In the genomic region with DNA sequence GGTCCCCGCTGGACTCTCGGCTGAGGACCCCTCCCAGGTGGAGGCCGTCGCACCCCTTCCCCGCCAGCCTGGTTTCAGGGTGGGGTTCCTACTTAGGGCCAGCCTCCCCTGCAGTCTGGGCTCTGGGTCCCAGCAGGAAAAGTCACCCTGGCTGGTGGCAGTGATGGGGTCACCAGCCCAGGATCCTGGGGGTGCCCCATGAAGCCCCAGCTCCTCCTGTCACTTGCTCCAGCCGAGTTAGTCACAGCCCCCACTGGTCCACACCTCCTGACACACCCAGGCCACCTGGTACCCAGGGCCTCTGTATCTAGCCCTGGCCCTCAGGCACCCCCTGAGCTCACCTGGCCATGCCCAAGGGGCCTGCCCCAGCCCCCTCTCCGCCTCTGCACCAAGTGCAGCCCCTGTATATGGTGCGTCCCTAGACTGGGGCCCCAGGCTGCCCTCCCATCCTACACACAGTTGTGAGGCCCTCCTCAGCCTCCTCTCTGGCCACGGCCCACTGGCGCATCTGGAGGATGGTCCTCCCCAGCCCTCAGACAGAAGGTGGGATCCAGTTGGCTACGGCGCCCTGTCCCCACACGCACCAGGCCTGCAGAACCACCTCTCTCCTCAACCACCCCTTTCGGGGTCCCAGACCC, we compare ENCODE assay signal across 13 cellular contexts. TPM values are rescaled to one million over a fixed set of nuclear protein-coding genes. Genes with fewer than 3 reads are reported as not detected.
DNase-seq lines count a peak whose midpoint lies in the region; ATAC-seq, FAIRE-seq and TF ChIP-seq lines count a peak whose summit lies in the region.
"Had no signal": no experiment of that assay in that cellular context is flagged by ENCODE, and none has a peak within 500 bp of the region (broad histone marks: within the 10 kb centered on the region; RNA-seq: fewer than 3 reads in every experiment).

No MANE protein-coding gene starts in this region.

- H2AK5ac ChIP-seq in H1 (ENCODE audit: low read depth, low read length) = peak overlapping the region; percentile 3; the same call in 1 of the 2 replicates

- peaks cover 16 to 39% of the 10 kb centered on the region in 2 experiments for H4K20me1 ChIP-seq in H1 (replicated peaks in 1 of 2; ENCODE audit: control insufficient read depth in 1 of 2, insufficient read depth in 2 of 2, low read length in 2 of 2)
- peaks cover 10% of the 10 kb centered on the region for H4K20me1 ChIP-seq in neural cell (ENCODE audit: insufficient read depth)

- H3K9me2 ChIP-seq in neural cell (ENCODE audit: insufficient read depth, low read length) = no peaks in the 10 kb centered on the region

- H2BK15ac ChIP-seq in H1 (ENCODE audit: low read length) = 0 out of 2 replicates have a peak overlapping the region, but pooled peaks have one; percentile 29

- no peaks in the 10 kb centered on the region for H3K36me3 Mint-ChIP-seq in activated naive CD4-positive, alpha-beta T cell treated with anti-CD3 and anti-CD28 coated beads for 36 hours (ENCODE audit: low read depth)

- H3K9me3 ChIP-seq in heart left ventricle (no peaks in the 10 kb centered on the region), right cardiac atrium (ENCODE audit: control insufficient read depth, low read length) (no peaks in the 10 kb centered on the region), H1 (ENCODE audit: insufficient read depth in 2 of 2, low read depth in 1 of 2, low read length in 1 of 2) (no peaks in the 10 kb centered on the region), neural cell (ENCODE audit: low read length) (no peaks in the 10 kb centered on the region), uterus (no peaks in the 10 kb centered on the region)

- DNase-seq in heart left ventricle (no peak), right cardiac atrium (no peak), H1 (ENCODE audit: low read depth in 1 of 2, low spot score in 2 of 2) (no peak), uterus (no peak), NCI-H2196 treated with DMSO at 0.1 percent for 48 hours (lab: John Stamatoyannopoulos, UW; ENCODE audit: unreplicated experiment) (no peak), AG08396 (ENCODE audit: low spot score) (no peak)
- no peak for DNase-seq in activated naive CD4-positive, alpha-beta T cell treated with anti-CD3 and anti-CD28 coated beads for 36 hours
- DNase-seq: activated CD4-positive, alpha-beta T cell treated with anti-CD3 and anti-CD28 coated beads, Interleukin-2, amount 50 U/mL, for 1 hour; MM.1S; NCI-H524; stimulated activated CD4-positive, alpha-beta T cell treated with anti-CD3 and anti-CD28 coated beads, Interleukin-4, amount 100 ng/mL, for 1 hour had no signal

- no peak overlapping the region for H2BK12ac ChIP-seq in H1 (ENCODE audit: low read depth, low read length)

- H3K18ac ChIP-seq in H1 (ENCODE audit: extremely low read depth, low read length) = no peak overlapping the region

- H3K36me3 ChIP-seq in heart left ventricle = no peaks in the 10 kb centered on the region
- H3K36me3 ChIP-seq in H1 (ENCODE audit: control insufficient read depth in 2 of 4, insufficient read depth in 4 of 4, low read length in 3 of 4) = no peaks in the 10 kb centered on the region
- H3K36me3 ChIP-seq in neural cell (ENCODE audit: insufficient read depth, low read length) = no peaks in the 10 kb centered on the region
- H3K36me3 ChIP-seq in uterus = no peaks in the 10 kb centered on the region

- H2AFZ ChIP-seq in H1 (ENCODE audit: low read length) (no peak overlapping the region), neural cell (ENCODE audit: low read depth, low read length) (no peak overlapping the region)

- no peak overlapping the region for H3K23ac ChIP-seq in H1 (ENCODE audit: insufficient read length)

- no peaks in the 10 kb centered on the region for H3K9me3 Mint-ChIP-seq in activated naive CD4-positive, alpha-beta T cell treated with anti-CD3 and anti-CD28 coated beads for 36 hours

- no peak for TF ChIP-seq EP300 in H1 (IDR thresholded peaks at IDR 0.05; ENCODE audit: borderline replicate concordance in 1 of 2, low read depth in 2 of 2, low read length in 2 of 2)
- TF ChIP-seq EP300 in neural cell (conservative IDR thresholded peaks at IDR 0.05; ENCODE audit: poor library complexity, severe bottlenecking) = no peak

- H3K4ac ChIP-seq in H1 (replicated peaks; ENCODE audit: insufficient read length, low read depth, low read length) = no peak overlapping the region

- H3K79me2 ChIP-seq in H1 (ENCODE audit: control insufficient read depth in 1 of 2, insufficient read depth in 2 of 2, low read length in 2 of 2) (peaks cover 0 to 33% of the 10 kb centered on the region in 2 experiments; a peak in 3 of 4 replicates), neural cell (replicated peaks; ENCODE audit: insufficient read depth, low read length) (peaks cover 74% of the 10 kb centered on the region)

- CTCF ChIA-PET in H1 (lab: Charles Lee; ENCODE audit: partially characterized antibody) = interaction anchor here (0.7 to 1.5 kb wide), 6 partner anchors 25 to 100 kb away, joined by 3 to 4 read pairs (median 3); no protein-coding TSS in a partner anchor
- CTCF ChIA-PET in activated naive CD4-positive, alpha-beta T cell treated with anti-CD3 and anti-CD28 coated beads for 36 hours (lab: Charles Lee) = no interaction called here

- H4K8ac ChIP-seq in H1 (ENCODE audit: extremely low read depth, insufficient read depth, low read length) = peak overlapping the region; percentile 35

- ATAC-seq in heart left ventricle (no peak), right cardiac atrium (no peak)

- H3F3A ChIP-seq in neural cell (ENCODE audit: insufficient read depth, low read length, poor library complexity, severe bottlenecking) = no peaks in the 10 kb centered on the region

- no peak for FAIRE-seq in H1 (lab: Jason Lieb, UNC)

- POLR2A ChIA-PET in H1 (lab: Charles Lee; ENCODE audit: partially characterized antibody) = interaction anchor here (0.7 to 1.6 kb wide), 4 partner anchors 11 to 50 kb away, joined by 3 to 6 read pairs (median 4); a partner anchor contains a TSS

- WGBS in heart left ventricle, 4 donors = 78 to 85% (median 81%) methylated on average over 14 of the region's 14 CpGs
- WGBS in right cardiac atrium = 70% methylated on average over 14 of the region's 14 CpGs
- 71% methylated on average over 13 of the region's 14 CpGs; no CpG with 5 or more reads in 1 of the 2 experiments for WGBS in H1 (ENCODE audit: extremely low coverage in 1 of 2, insufficient coverage in 1 of 2, insufficient read length in 1 of 2, insufficient replicate concordance in 2 of 2, low coverage in 1 of 2, low lambda C conversion rate in 2 of 2, missing lambda C conversion rate in 1 of 2), 2 experiments

- peaks cover 15% of the 10 kb centered on the region for H3K27me3 Mint-ChIP-seq in activated naive CD4-positive, alpha-beta T cell treated with anti-CD3 and anti-CD28 coated beads for 36 hours (ENCODE audit: low read depth)

- H3K4me3 Mint-ChIP-seq in activated naive CD4-positive, alpha-beta T cell treated with anti-CD3 and anti-CD28 coated beads for 36 hours = no peak overlapping the region

- no peak overlapping the region for H2BK5ac ChIP-seq in H1 (ENCODE audit: low read depth, low read length)

- no peak overlapping the region for H3K56ac ChIP-seq in H1 (replicated peaks; ENCODE audit: insufficient read length, low read depth, low read length)

- H3K9ac ChIP-seq in H1 (replicated peaks in 1 of 4; ENCODE audit: extremely low read depth in 1 of 4, low read depth in 3 of 4, low read length in 3 of 4) (no peak overlapping the region), neural cell (ENCODE audit: low read length) (no peak overlapping the region)

- TF ChIP-seq RAD21 in H1 (IDR thresholded peaks at IDR 0.05 in 1 of 2, conservative IDR thresholded peaks at IDR 0.05 in 1 of 2; ENCODE audit: low read depth in 2 of 2, low read length in 2 of 2) = no peak
- TF ChIP-seq RAD21 in neural cell (conservative IDR thresholded peaks at IDR 0.05) = no peak

- no peaks in the 10 kb centered on the region for H3K4me1 Mint-ChIP-seq in activated naive CD4-positive, alpha-beta T cell treated with anti-CD3 and anti-CD28 coated beads for 36 hours (ENCODE audit: low read depth)

- no peak overlapping the region for H4K5ac ChIP-seq in H1 (ENCODE audit: insufficient read length, low read depth, low read length)

- no peak overlapping the region for H2BK20ac ChIP-seq in H1 (ENCODE audit: low read length)

- intact Hi-C loops in heart left ventricle (cut with DNase I) = no loop called here
- intact Hi-C loops in right cardiac atrium (cut with DNase I) = no loop called here
- intact Hi-C loops in uterus (cut with DNase I; ENCODE audit: low total_unique reads) = no loop called here
- intact Hi-C loops in activated naive CD4-positive, alpha-beta T cell treated with anti-CD3 and anti-CD28 coated beads for 36 hours (cut with micrococcal nuclease) = no loop called here

- H3K27ac ChIP-seq in heart left ventricle (peak overlapping the region in 6 of 12 donors; percentile 83 to 98 (median 93)), right cardiac atrium (ENCODE audit: low read length) (no peak overlapping the region), H1 (ENCODE audit: low read depth, low read length) (no peak overlapping the region), neural cell (ENCODE audit: low read length) (no peak overlapping the region), uterus (peak overlapping the region; percentile 88 to 94)
- H3K27ac ChIP-seq: 22Rv1 had no signal

- no peak for TF ChIP-seq CTCF in heart left ventricle (IDR thresholded peaks at IDR 0.05)
- no peak for TF ChIP-seq CTCF in H1 (IDR thresholded peaks at IDR 0.05; ENCODE audit: control extremely low read depth in 1 of 3, insufficient read depth in 1 of 3, low read depth in 1 of 3, low read length in 3 of 3)
- no peak for TF ChIP-seq CTCF in neural cell (IDR thresholded peaks at IDR 0.05; ENCODE audit: poor library complexity, severe bottlenecking)
- TF ChIP-seq CTCF in uterus (IDR thresholded peaks at IDR 0.05) = no peak

- no peak overlapping the region for H3K14ac ChIP-seq in H1 (ENCODE audit: insufficient read length)

- no peak for TF ChIP-seq POLR2A in heart left ventricle (IDR thresholded peaks at IDR 0.05)
- TF ChIP-seq POLR2A in H1 (IDR thresholded peaks at IDR 0.05; ENCODE audit: control extremely low read depth in 1 of 2, low read depth in 2 of 2, low read length in 2 of 2) = no peak
- no peak for TF ChIP-seq POLR2A in uterus (IDR thresholded peaks at IDR 0.05)

- peaks cover 18% of the 10 kb centered on the region for H3K79me1 ChIP-seq in H1 (ENCODE audit: low read depth, low read length)

- no peak overlapping the region for H2BK120ac ChIP-seq in H1 (replicated peaks; ENCODE audit: low read depth, low read length)

- H3K4me1 ChIP-seq in heart left ventricle = peaks cover 26 to 99% (median 88%) of the 10 kb centered on the region in 12 donors
- H3K4me1 ChIP-seq in right cardiac atrium (ENCODE audit: control insufficient read depth, insufficient read depth, low read length) = peaks cover 13% of the 10 kb centered on the region
- H3K4me1 ChIP-seq in H1 (replicated peaks in 1 of 4; ENCODE audit: control insufficient read depth in 3 of 4, insufficient read depth in 4 of 4, low read length in 3 of 4) = peaks cover 3 to 40% (median 20%) of the 10 kb centered on the region in 4 experiments
- peaks cover 27 to 74% of the 10 kb centered on the region in 2 donors for H3K4me1 ChIP-seq in uterus

- H3K27me3 ChIP-seq in heart left ventricle = no peaks in the 10 kb centered on the region
- H3K27me3 ChIP-seq in right cardiac atrium (ENCODE audit: control insufficient read depth, insufficient read depth) = no peaks in the 10 kb centered on the region
- H3K27me3 ChIP-seq in H1 (replicated peaks in 1 of 4; ENCODE audit: control insufficient read depth in 3 of 4, extremely low read depth in 1 of 4, insufficient read depth in 3 of 4, low read length in 3 of 4) = no peaks in the 10 kb centered on the region; a peak in 2 of 7 replicates
- H3K27me3 ChIP-seq in neural cell (ENCODE audit: insufficient read depth, low read depth, low read length) = no peaks in the 10 kb centered on the region
- H3K27me3 ChIP-seq in uterus = no peaks in the 10 kb centered on the region

- H3K4me2 ChIP-seq in H1 (ENCODE audit: insufficient read depth in 1 of 2, low read depth in 2 of 2, low read length in 2 of 2) (peak overlapping the region; percentile 53 to 77), neural cell (ENCODE audit: low read length) (no peak overlapping the region)

- peak overlapping the region in 9 of 12 donors; percentile 36 to 56 (median 52) for H3K4me3 ChIP-seq in heart left ventricle
- H3K4me3 ChIP-seq in right cardiac atrium (ENCODE audit: low read length) = no peak overlapping the region
- peak overlapping the region in 2 of 4 experiments; percentile 35 to 68; a peak in 4 of 8 replicates for H3K4me3 ChIP-seq in H1 (ENCODE audit: extremely low read depth in 1 of 4, insufficient read depth in 2 of 4, low read depth in 3 of 4, low read length in 4 of 4)
- H3K4me3 ChIP-seq in neural cell (ENCODE audit: low read length) = peak overlapping the region; percentile 51
- peak overlapping the region in 1 of 2 donors; percentile 41 for H3K4me3 ChIP-seq in uterus

- H3K23me2 ChIP-seq in H1 (ENCODE audit: low read depth, low read length) = peaks cover 9% of the 10 kb centered on the region; the same call in 1 of the 2 replicates

- no peak overlapping the region for H4K91ac ChIP-seq in H1 (replicated peaks; ENCODE audit: insufficient read length, low read length)

- H3K27ac Mint-ChIP-seq in activated naive CD4-positive, alpha-beta T cell treated with anti-CD3 and anti-CD28 coated beads for 36 hours = no peak overlapping the region

RNA-seq across cellular contexts. Expression of a gene that starts 6.7 kb away (rescaled TPM):
- 100 to 1,000 TPM in 2 of 9 donors, 10 to 100 TPM in 7; 44.4 to 139 (median 57.9) TPM for total RNA-seq in heart left ventricle
- polyA plus RNA-seq in heart left ventricle = 10 to 100 TPM; 35.1 to 40.3 TPM
- 100 to 1,000 TPM in 1 of 4 donors, 10 to 100 TPM in 3; 80.7 to 110 (median 90.6) TPM for total RNA-seq in right cardiac atrium
- polyA plus RNA-seq in right cardiac atrium = 60.0 TPM
- 92.8 and 106 TPM in 2 replicates for total RNA-seq in H1 (2021; fragmentation: NEBNext Ultra II Directional; extraction: Animal tissue kit (Norgen Biotek cat#: 25700))
- polyA plus RNA-seq in H1 (2011; rRNA removed) = 58.3 and 83.3 TPM in 2 replicates
- polyA plus RNA-seq in H1 (2011; cell fraction: cytosol; rRNA removed) = 58.5 TPM
- polyA plus RNA-seq in H1 (2011; cell fraction: nucleus; rRNA removed) = 226 TPM
- polyA plus RNA-seq in H1 (2012, experiment 1 of 2) = 63.1 to 97.9 TPM (median 90.3 TPM) in 4 replicates
- polyA plus RNA-seq in H1 (2012, experiment 2 of 2) = 97.7 TPM
- polyA plus RNA-seq in H1 (2013, experiment 1 of 2) = 115 TPM
- polyA plus RNA-seq in H1 (2013, experiment 2 of 2) = 92.5 TPM
- 71.0 and 71.3 TPM in 2 replicates for polyA minus RNA-seq in H1 (2011; rRNA and poly(A)+ RNA removed)
- polyA minus RNA-seq in H1 (2011; cell fraction: cytosol; rRNA and poly(A)+ RNA removed) = 70.6 TPM
- polyA minus RNA-seq in H1 (2011; cell fraction: nucleus; rRNA and poly(A)+ RNA removed) = 62.9 TPM
- polyA plus RNA-seq in neural cell = 38.6 and 57.4 TPM in 2 replicates
- 61.9 and 76.2 TPM in 2 replicates for polyA minus RNA-seq in neural cell
- total RNA-seq in uterus = 100 to 1,000 TPM in 2 of 4 donors, 10 to 100 TPM in 2; 44.7 to 208 (median 126) TPM
- total RNA-seq in activated naive CD4-positive, alpha-beta T cell treated with anti-CD3 and anti-CD28 coated beads for 36 hours = 10 to 100 TPM in 1 of 2 experiments, 1 to 10 TPM in 1; 9.8 to 10.4 TPM

RNA-seq across cellular contexts. Expression of a gene that starts 26.1 kb away (rescaled TPM):
- total RNA-seq in heart left ventricle (1 to 10 TPM; 1.0 to 3.2 (median 2.0) TPM), right cardiac atrium (1 to 10 TPM; 2.0 to 3.1 (median 2.5) TPM), uterus (10 to 100 TPM in 1 of 4 donors, 1 to 10 TPM in 3; 2.9 to 15.5 (median 8.0) TPM)
- polyA plus RNA-seq in heart left ventricle (1 to 10 TPM; 1.0 to 1.3 TPM), right cardiac atrium (2.4 TPM), H1 (2011; rRNA removed) (1.9 and 3.6 TPM in 2 replicates), neural cell (51.0 and 58.9 TPM in 2 replicates)
- total RNA-seq in H1 (2021; fragmentation: NEBNext Ultra II Directional; extraction: Animal tissue kit (Norgen Biotek cat#: 25700)) = 1.1 TPM in 2 replicates
- 2.0 TPM for polyA plus RNA-seq in H1 (2011; cell fraction: cytosol; rRNA removed)
- polyA plus RNA-seq in H1 (2011; cell fraction: nucleus; rRNA removed) = 13.0 TPM
- polyA plus RNA-seq in H1 (2012, experiment 1 of 2) = 0.58 to 2.1 TPM (median 1.6 TPM) in 4 replicates
- 0.84 TPM for polyA plus RNA-seq in H1 (2012, experiment 2 of 2)
- polyA plus RNA-seq in H1 (2013, experiment 1 of 2) = 0.75 TPM
- polyA plus RNA-seq in H1 (2013, experiment 2 of 2) = 0.75 TPM
- 0.32 and 0.50 TPM in 2 replicates for polyA minus RNA-seq in H1 (2011; rRNA and poly(A)+ RNA removed)
- 1.2 TPM for polyA minus RNA-seq in H1 (2011; cell fraction: cytosol; rRNA and poly(A)+ RNA removed)
- polyA minus RNA-seq in H1 (2011; cell fraction: nucleus; rRNA and poly(A)+ RNA removed) = 1.4 TPM
- polyA minus RNA-seq in neural cell = 29.5 and 34.6 TPM in 2 replicates
- 1 to 10 TPM; 1.8 to 2.1 TPM for total RNA-seq in activated naive CD4-positive, alpha-beta T cell treated with anti-CD3 and anti-CD28 coated beads for 36 hours

RNA-seq across cellular contexts. Expression of a gene that starts 30.6 kb away (rescaled TPM):
- total RNA-seq in heart left ventricle = 10 to 100 TPM in 1 of 9 donors, 1 to 10 TPM in 8; 5.0 to 12.1 (median 7.0) TPM
- polyA plus RNA-seq in heart left ventricle = 1 to 10 TPM; 7.8 to 9.9 TPM
- 1 to 10 TPM; 6.4 to 7.9 (median 7.4) TPM for total RNA-seq in right cardiac atrium
- 8.8 TPM for polyA plus RNA-seq in right cardiac atrium
- 1.5 TPM in 2 replicates for total RNA-seq in H1 (2021; fragmentation: NEBNext Ultra II Directional; extraction: Animal tissue kit (Norgen Biotek cat#: 25700))
- 0.70 and 1.5 TPM in 2 replicates for polyA plus RNA-seq in H1 (2011; rRNA removed)
- 1.1 TPM for polyA plus RNA-seq in H1 (2011; cell fraction: cytosol; rRNA removed)
- polyA plus RNA-seq in H1 (2011; cell fraction: nucleus; rRNA removed) = 4.6 TPM
- 0.36 to 1.7 TPM (median 1.1 TPM) in 4 replicates for polyA plus RNA-seq in H1 (2012, experiment 1 of 2)
- polyA plus RNA-seq in H1 (2012, experiment 2 of 2) = 0.45 TPM
- 0.87 TPM for polyA plus RNA-seq in H1 (2013, experiment 1 of 2)
- polyA plus RNA-seq in H1 (2013, experiment 2 of 2) = 0.96 TPM
- 0.57 and 0.68 TPM in 2 replicates for polyA minus RNA-seq in H1 (2011; rRNA and poly(A)+ RNA removed)
- polyA minus RNA-seq in H1 (2011; cell fraction: cytosol; rRNA and poly(A)+ RNA removed) = not detected
- 1.00 TPM for polyA minus RNA-seq in H1 (2011; cell fraction: nucleus; rRNA and poly(A)+ RNA removed)
- 36.3 and 55.0 TPM in 2 replicates for polyA plus RNA-seq in neural cell
- polyA minus RNA-seq in neural cell = 11.2 and 15.3 TPM in 2 replicates
- 10 to 100 TPM in 3 of 4 donors, 1 to 10 TPM in 1; 7.9 to 39.5 (median 22.4) TPM for total RNA-seq in uterus
- 10 to 100 TPM; 17.5 to 17.9 TPM for total RNA-seq in activated naive CD4-positive, alpha-beta T cell treated with anti-CD3 and anti-CD28 coated beads for 36 hours

RNA-seq across cellular contexts. Expression of a gene that starts 39.3 kb away (rescaled TPM):
- total RNA-seq in heart left ventricle (10 to 100 TPM; 12.2 to 18.0 (median 15.5) TPM), right cardiac atrium (10 to 100 TPM; 10.5 to 14.8 (median 11.2) TPM), uterus (10 to 100 TPM; 10.3 to 41.4 (median 28.3) TPM)
- polyA plus RNA-seq in heart left ventricle (10 to 100 TPM; 11.6 to 17.9 TPM), right cardiac atrium (15.2 TPM), H1 (2011; rRNA removed) (17.3 and 25.9 TPM in 2 replicates), neural cell (36.7 and 53.3 TPM in 2 replicates)
- total RNA-seq in H1 (2021; fragmentation: NEBNext Ultra II Directional; extraction: Animal tissue kit (Norgen Biotek cat#: 25700)) = 15.6 and 20.3 TPM in 2 replicates
- 24.5 TPM for polyA plus RNA-seq in H1 (2011; cell fraction: cytosol; rRNA removed)
- 83.3 TPM for polyA plus RNA-seq in H1 (2011; cell fraction: nucleus; rRNA removed)
- 13.2 to 20.0 TPM (median 18.2 TPM) in 4 replicates for polyA plus RNA-seq in H1 (2012, experiment 1 of 2)
- polyA plus RNA-seq in H1 (2012, experiment 2 of 2) = 15.2 TPM
- 14.5 TPM for polyA plus RNA-seq in H1 (2013, experiment 1 of 2)
- 11.9 TPM for polyA plus RNA-seq in H1 (2013, experiment 2 of 2)
- polyA minus RNA-seq in H1 (2011; rRNA and poly(A)+ RNA removed) = 8.8 and 9.6 TPM in 2 replicates
- polyA minus RNA-seq in H1 (2011; cell fraction: cytosol; rRNA and poly(A)+ RNA removed) = 11.2 TPM
- 19.5 TPM for polyA minus RNA-seq in H1 (2011; cell fraction: nucleus; rRNA and poly(A)+ RNA removed)
- 24.3 and 25.1 TPM in 2 replicates for polyA minus RNA-seq in neural cell
- 10 to 100 TPM; 12.3 to 12.4 TPM for total RNA-seq in activated naive CD4-positive, alpha-beta T cell treated with anti-CD3 and anti-CD28 coated beads for 36 hours

RNA-seq across cellular contexts. Expression of a gene that starts 42.4 kb away (rescaled TPM):
- total RNA-seq in heart left ventricle (10 to 100 TPM; 31.6 to 68.1 (median 41.5) TPM), right cardiac atrium (10 to 100 TPM; 40.1 to 50.2 (median 44.6) TPM), uterus (10 to 100 TPM; 42.4 to 73.1 (median 47.2) TPM)
- polyA plus RNA-seq in heart left ventricle (10 to 100 TPM; 29.6 to 42.4 TPM), right cardiac atrium (36.2 TPM), H1 (2011; rRNA removed) (25.0 and 33.1 TPM in 2 replicates), neural cell (84.6 and 85.4 TPM in 2 replicates)
- 32.2 and 32.3 TPM in 2 replicates for total RNA-seq in H1 (2021; fragmentation: NEBNext Ultra II Directional; extraction: Animal tissue kit (Norgen Biotek cat#: 25700))
- polyA plus RNA-seq in H1 (2011; cell fraction: cytosol; rRNA removed) = 34.4 TPM
- 140 TPM for polyA plus RNA-seq in H1 (2011; cell fraction: nucleus; rRNA removed)
- 24.5 to 41.1 TPM (median 35.3 TPM) in 4 replicates for polyA plus RNA-seq in H1 (2012, experiment 1 of 2)
- polyA plus RNA-seq in H1 (2012, experiment 2 of 2) = 25.1 TPM
- 17.9 TPM for polyA plus RNA-seq in H1 (2013, experiment 1 of 2)
- 16.7 TPM for polyA plus RNA-seq in H1 (2013, experiment 2 of 2)
- 30.2 and 31.7 TPM in 2 replicates for polyA minus RNA-seq in H1 (2011; rRNA and poly(A)+ RNA removed)
- 23.9 TPM for polyA minus RNA-seq in H1 (2011; cell fraction: cytosol; rRNA and poly(A)+ RNA removed)
- 34.9 TPM for polyA minus RNA-seq in H1 (2011; cell fraction: nucleus; rRNA and poly(A)+ RNA removed)
- polyA minus RNA-seq in neural cell = 77.0 and 86.7 TPM in 2 replicates
- total RNA-seq in activated naive CD4-positive, alpha-beta T cell treated with anti-CD3 and anti-CD28 coated beads for 36 hours = 10 to 100 TPM; 33.7 to 34.7 TPM

Comparison
In these comparisons a context has a peak if more than half of its experiments do, and no peak if none do; other contexts are left out.
1. H3K27ac ChIP-seq: peak in uterus (2 of 2); none in right cardiac atrium (single experiment), H1 (single experiment) and neural cell (single experiment).